In the genomic region with DNA sequence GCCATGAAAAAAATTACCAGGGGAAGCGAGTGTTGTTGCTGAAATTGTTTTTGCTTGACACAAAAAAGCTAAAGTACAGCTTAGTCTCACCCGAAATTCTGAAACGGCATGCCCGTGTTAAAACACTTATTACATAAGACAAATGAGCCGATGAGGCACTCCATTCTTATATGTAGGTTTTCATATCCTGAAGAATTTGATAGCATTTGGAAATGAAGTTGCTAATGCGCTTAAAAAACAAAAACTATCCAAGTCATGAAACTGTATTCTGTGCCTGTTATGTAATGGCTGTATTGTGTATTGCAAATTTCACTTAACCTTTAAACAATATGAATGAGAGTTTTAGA, we compare ENCODE assay signal across 1 cellular context.
TF ChIP-seq lines count a peak whose summit lies in the region.

No MANE protein-coding gene starts in this region.

TF ChIP-seq in GM12878, 131 proteins besides CTCF, POLR2A, EP300 and RAD21 (continued from another document):
- TF ChIP-seq ZNF274 (IDR thresholded peaks at IDR 0.05; ENCODE audit: insufficient read depth, insufficient read length) (no peak), MYB (IDR thresholded peaks at IDR 0.05; ENCODE audit: borderline replicate concordance, low read depth, low read length) (no peak), ELK1 (IDR thresholded peaks at IDR 0.05; ENCODE audit: low read depth, low read length) (no peak), MTA2 (IDR thresholded peaks at IDR 0.05; ENCODE audit: low read depth) (no peak), CBX5 (IDR thresholded peaks at IDR 0.05; ENCODE audit: low read depth) (no peak), JUNB (IDR thresholded peaks at IDR 0.05) (peak; percentile 55; the same call in 1 of the 2 replicates), RCOR1 (conservative IDR thresholded peaks at IDR 0.05; ENCODE audit: low read depth, low read length) (no peak), BMI1 (IDR thresholded peaks at IDR 0.05; ENCODE audit: borderline replicate concordance) (0 out of 2 replicates have a peak, but pooled peaks have one; percentile 49), CHD1 (IDR thresholded peaks at IDR 0.05; ENCODE audit: low read depth, low read length) (no peak)
